ENCODE assay signal across 17 cellular contexts in genomic region chr3:136676009-136676408, GRCh38.
A peak's percentile ranks its signal among the peaks of the same experiment; 100 is the strongest.
DNase-seq lines count a peak whose midpoint lies in the region; ATAC-seq and TF ChIP-seq lines count a peak whose summit lies in the region.
"Had no signal": no experiment of that assay in that cellular context is flagged by ENCODE, and none has a peak within 500 bp of the region (broad histone marks: within the 10 kb centered on the region; RNA-seq: fewer than 3 reads in every experiment).

No MANE protein-coding gene starts in this region.

- no peak overlapping the region for H3K4ac ChIP-seq in IMR-90 (ENCODE audit: low read depth, low read length)

- POLR2A ChIA-PET in A673 (lab: Charles Lee; ENCODE audit: low non-redundant PET) = interaction anchor here (0.6 kb wide), 1 partner anchor 67 kb away, joined by 4 read pairs; no protein-coding TSS in a partner anchor
- POLR2A ChIA-PET in IMR-90 (lab: Charles Lee; ENCODE audit: unreplicated experiment) = no interaction called here

- dilution Hi-C loops in IMR-90 (cut with HindIII; ENCODE audit: low sequenced_read_pairs, unreplicated experiment) = no loop called here

- no peak overlapping the region for H2BK15ac ChIP-seq in IMR-90 (ENCODE audit: low read depth, low read length)

- H3K14ac ChIP-seq in IMR-90 (replicated peaks; ENCODE audit: low read depth, low read length) = no peak overlapping the region

- H3K27me3 ChIP-seq in A673 (replicated peaks; ENCODE audit: insufficient read depth, low read depth, low read length, poor library complexity) (no peaks in the 10 kb centered on the region), IMR-90 (ENCODE audit: control insufficient read depth, insufficient read depth, low read length) (no peaks in the 10 kb centered on the region), uterus (no peaks in the 10 kb centered on the region), H7 (ENCODE audit: control insufficient read depth, insufficient read depth, low read length) (no peaks in the 10 kb centered on the region)
- H3K27me3 ChIP-seq: BLaER1 treated with 17β-estradiol and CSF1 and Interleukin-3, amounts not matched to agents 10 nM and 100 nM had no signal

- no peak overlapping the region for H3K4me2 ChIP-seq in IMR-90 (ENCODE audit: low read depth, low read length)
- H3K4me2 ChIP-seq: A549 had no signal

- H3K9ac ChIP-seq in IMR-90 (ENCODE audit: low read depth, low read length) = no peak overlapping the region
- no peak overlapping the region for H3K9ac ChIP-seq in SK-N-MC (ENCODE audit: insufficient read length)
- H3K9ac ChIP-seq: BLaER1 treated with 17β-estradiol and CSF1 and Interleukin-3, amounts not matched to agents 10 nM and 100 nM had no signal

- no peak overlapping the region for H3K23ac ChIP-seq in IMR-90 (ENCODE audit: low read depth, low read length)

- H3K9me3 ChIP-seq in A673 (ENCODE audit: low read depth, low read length, poor library complexity, severe bottlenecking) = no peaks in the 10 kb centered on the region
- no peaks in the 10 kb centered on the region for H3K9me3 ChIP-seq in IMR-90 (ENCODE audit: control insufficient read depth, insufficient read depth, low read length)
- H3K9me3 ChIP-seq in SK-N-MC (ENCODE audit: low read depth, low read length) = no peaks in the 10 kb centered on the region
- H3K9me3 ChIP-seq in uterus = no peaks in the 10 kb centered on the region
- H3K9me3 ChIP-seq: A549 had no signal

- no peak for TF ChIP-seq RAD21 in IMR-90 (IDR thresholded peaks at IDR 0.05; ENCODE audit: low read length)

- H3K27ac ChIP-seq in A673 (ENCODE audit: low read depth, low read length, poor library complexity, severe bottlenecking) (peak overlapping the region; percentile 13), IMR-90 (ENCODE audit: insufficient read depth, low read length) (no peak overlapping the region), SK-N-MC (peak overlapping the region; percentile 37; the same call in 1 of the 2 replicates), uterus (no peak overlapping the region)
- H3K27ac ChIP-seq: 22Rv1; A549; BLaER1 treated with 17β-estradiol and CSF1 and Interleukin-3, amounts not matched to agents 10 nM and 100 nM had no signal

- H3K79me1 ChIP-seq in IMR-90 (ENCODE audit: low read depth in 1 of 2, low read length in 2 of 2) = peaks cover 25 to 54% of the 10 kb centered on the region in 2 experiments

- no peak for TF ChIP-seq POLR2A in IMR-90 (IDR thresholded peaks at IDR 0.05; ENCODE audit: low read depth, low read length)
- TF ChIP-seq POLR2A in uterus (IDR thresholded peaks at IDR 0.05) = no peak

- peaks cover 25% of the 10 kb centered on the region for H3K4me1 Mint-ChIP-seq in memory B cell

- no peak for TF ChIP-seq CTCF in A673 (conservative IDR thresholded peaks at IDR 0.05; ENCODE audit: low read depth, low read length)
- TF ChIP-seq CTCF in IMR-90 (conservative IDR thresholded peaks at IDR 0.05; ENCODE audit: low read depth, low read length) = no peak
- TF ChIP-seq CTCF in uterus (IDR thresholded peaks at IDR 0.05) = no peak

- peak overlapping the region; percentile 53 for H3K27ac Mint-ChIP-seq in memory B cell
- H3K27ac Mint-ChIP-seq: CD8-positive, alpha-beta T cell had no signal

- H3K4me3 ChIP-seq in A673 (ENCODE audit: low read depth, low read length, poor library complexity, severe bottlenecking) (no peak overlapping the region), IMR-90 (ENCODE audit: insufficient read depth, low read depth, low read length) (no peak overlapping the region), SK-N-MC (no peak overlapping the region), uterus (no peak overlapping the region), H7 (ENCODE audit: insufficient read depth, low read depth, low read length) (no peak overlapping the region)
- H3K4me3 ChIP-seq: A549; BLaER1 treated with 17β-estradiol and CSF1 and Interleukin-3, amounts not matched to agents 10 nM and 100 nM had no signal

- no peak overlapping the region for H3K56ac ChIP-seq in IMR-90 (ENCODE audit: extremely low read depth, insufficient read depth, low read length)

- DNase-seq in A673 (ENCODE audit: low spot score) = no peak
- DNase-seq in IMR-90 = no peak
- DNase-seq in SK-N-MC (ENCODE audit: low read depth, low spot score) = no peak
- no peak for DNase-seq in memory B cell (ENCODE audit: low spot score in 2 of 2)
- no peak for DNase-seq in uterus
- no peak for DNase-seq in H7
- DNase-seq: CD8-positive, alpha-beta T cell; COR-L47; DMS 273 treated with DMSO at 0.1 percent for 48 hours; DMS53; DND-41; EL; HCEC 1CT had no signal

- H2AK5ac ChIP-seq in IMR-90 (ENCODE audit: low read depth, low read length) = no peak overlapping the region

- H2BK5ac ChIP-seq in IMR-90 (ENCODE audit: low read depth, low read length, poor library complexity, severe bottlenecking) = no peak overlapping the region

- H3K9me1 ChIP-seq in IMR-90 (ENCODE audit: insufficient read depth, low read length) = peaks cover 6% of the 10 kb centered on the region

- no peaks in the 10 kb centered on the region for H3K9me3 Mint-ChIP-seq in memory B cell
- H3K9me3 Mint-ChIP-seq: CD8-positive, alpha-beta T cell had no signal

- H3K18ac ChIP-seq in IMR-90 (ENCODE audit: low read depth, low read length) = no peak overlapping the region; the same call in 1 of the 2 replicates

- in situ Hi-C loops in IMR-90 (cut with MboI; ENCODE audit: low sequenced_read_pairs) = no loop called here

- H3K4me1 ChIP-seq in A673 (ENCODE audit: insufficient read depth, low read length, poor library complexity, severe bottlenecking) (peaks cover 13% of the 10 kb centered on the region), IMR-90 (ENCODE audit: control insufficient read depth, insufficient read depth, low read length) (peaks cover 6% of the 10 kb centered on the region), uterus (no peaks in the 10 kb centered on the region)

- no peak overlapping the region for H4K8ac ChIP-seq in IMR-90 (ENCODE audit: low read depth in 2 of 2, low read length in 2 of 2)

- H4K5ac ChIP-seq in IMR-90 (ENCODE audit: low read depth, low read length) = peak overlapping the region; percentile 56; the same call in 1 of the 2 replicates

- no peak overlapping the region for H2AFZ ChIP-seq in IMR-90 (replicated peaks; ENCODE audit: low read length, poor library complexity)

- H3K36me3 ChIP-seq in A673 (ENCODE audit: insufficient read depth, low read length, poor library complexity, severe bottlenecking) (no peaks in the 10 kb centered on the region), IMR-90 (ENCODE audit: control insufficient read depth, insufficient read depth, low read length) (peaks cover 2% of the 10 kb centered on the region; the same call in 1 of the 2 replicates), SK-N-MC (ENCODE audit: insufficient read depth, low read length) (0 out of 2 replicates have a peak, but pooled peaks cover 3% of the 10 kb centered on the region), uterus (no peaks in the 10 kb centered on the region), H7 (replicated peaks; ENCODE audit: control insufficient read depth, insufficient read depth, low read length) (no peaks in the 10 kb centered on the region)

- no peak overlapping the region for H2BK20ac ChIP-seq in IMR-90 (ENCODE audit: low read depth, low read length)

- H3K27me3 Mint-ChIP-seq in memory B cell = no peaks in the 10 kb centered on the region

- intact Hi-C loops in A673 (cut with micrococcal nuclease; ENCODE audit: unreplicated experiment) = no loop called here
- intact Hi-C loops in IMR-90 (cut with micrococcal nuclease) = no loop called here
- intact Hi-C loops in uterus (cut with DNase I; ENCODE audit: low total_unique reads) = no loop called here

- H4K20me1 ChIP-seq in IMR-90 (ENCODE audit: insufficient read depth, low read length) = peaks cover 13% of the 10 kb centered on the region; the same call in 1 of the 2 replicates

- no peak overlapping the region for H2BK120ac ChIP-seq in IMR-90 (ENCODE audit: low read depth, low read length)

- CTCF ChIA-PET in A673 (lab: Charles Lee) = no interaction called here
- CTCF ChIA-PET in IMR-90 (lab: Yijun Ruan, JAX) = interaction anchor here (1.6 kb wide), 1 partner anchor 76 kb away, joined by 4 read pairs; the partner anchor contains the start of gene STAG1

- no peak overlapping the region for H3K4me3 Mint-ChIP-seq in memory B cell
- H3K4me3 Mint-ChIP-seq: CD8-positive, alpha-beta T cell had no signal

- peaks cover 7% of the 10 kb centered on the region for H3K36me3 Mint-ChIP-seq in memory B cell

- no peak overlapping the region for H4K91ac ChIP-seq in IMR-90 (ENCODE audit: insufficient read depth, low read depth, low read length)

- ATAC-seq in IMR-90 (ENCODE audit: low read depth) (no peak), memory B cell (ENCODE audit: low read depth) (no peak), GM21367 (IDR thresholded peaks at IDR 0.05; ENCODE audit: unreplicated experiment) (no peak)
- ATAC-seq: A549; CD8-positive, alpha-beta T cell had no signal

- BruUV-seq in A673 (replicated peaks; lab: Mats Ljungman, UMichigan) = no TSS peak
- BruUV-seq in IMR-90 (replicated peaks; lab: Mats Ljungman, UMichigan) = no TSS peak

- H2AK9ac ChIP-seq in IMR-90 (replicated peaks; ENCODE audit: low read depth, low read length, poor library complexity) = no peak overlapping the region

TF ChIP-seq in IMR-90, 13 proteins besides CTCF, POLR2A, EP300 and RAD21 (continues in another document):
- TF ChIP-seq RCOR1 (IDR thresholded peaks at IDR 0.05; ENCODE audit: insufficient replicate concordance, low read length) (no peak), ELK1 (IDR thresholded peaks at IDR 0.05; ENCODE audit: borderline replicate concordance, low read depth, low read length) (no peak), NFE2L2 (IDR thresholded peaks at IDR 0.05; ENCODE audit: low read depth, low read length) (no peak), FOS (IDR thresholded peaks at IDR 0.05; ENCODE audit: low read depth, low read length) (no peak), RFX5 (IDR thresholded peaks at IDR 0.05; ENCODE audit: low read depth, low read length) (no peak), CEBPB (IDR thresholded peaks at IDR 0.05; ENCODE audit: low read depth, low read length) (no peak), MXI1 (IDR thresholded peaks at IDR 0.05; ENCODE audit: borderline replicate concordance, low read depth, low read length) (no peak), MAFK (IDR thresholded peaks at IDR 0.05; ENCODE audit: low read depth, low read length) (no peak)

Comparison
In these comparisons a context has a peak if more than half of its experiments do, and no peak if none do; other contexts are left out.
1. H3K27ac ChIP-seq: peak in A673 (single experiment) and SK-N-MC (single experiment); none in IMR-90 (single experiment) and uterus (0 of 2).